Comparison of ENCODE assay signal across 19 cellular contexts in the genomic region with DNA sequence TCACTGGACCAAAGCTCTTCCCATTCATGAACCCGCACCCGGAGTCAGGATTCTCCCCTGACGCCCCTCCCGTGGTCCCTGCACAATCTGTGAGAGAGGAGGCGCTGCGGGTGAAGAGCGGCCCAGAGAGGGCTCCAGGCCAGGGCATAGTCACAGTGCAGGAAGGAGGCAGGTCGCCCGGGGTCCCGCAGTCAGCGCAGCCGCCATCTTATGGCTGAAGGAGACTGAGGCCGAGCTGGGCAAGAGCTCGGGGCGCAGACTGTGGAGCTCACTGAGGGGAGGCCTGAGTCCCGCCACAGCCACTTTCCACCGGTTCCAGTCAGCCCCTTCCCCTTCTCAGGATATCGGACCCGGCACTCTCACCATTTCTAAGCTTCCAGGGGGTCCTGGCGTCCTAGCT. TPM values are rescaled to one million over a fixed set of nuclear protein-coding genes. Genes with fewer than 3 reads are reported as not detected.
A peak's percentile ranks its signal among the peaks of the same experiment; 100 is the strongest.
DNase-seq lines count a peak whose midpoint lies in the region; ATAC-seq, FAIRE-seq and TF ChIP-seq lines count a peak whose summit lies in the region.
"Had no signal": no experiment of that assay in that cellular context is flagged by ENCODE, and none has a peak within 500 bp of the region (broad histone marks: within the 10 kb centered on the region; RNA-seq: fewer than 3 reads in every experiment).

No MANE protein-coding gene starts in this region.

- H3K27ac ChIP-seq in kidney (ENCODE audit: low read depth in 2 of 2, low read length in 2 of 2) (no peak overlapping the region), gastrocnemius medialis (no peak overlapping the region)
- H3K27ac ChIP-seq: BLaER1, left lung, prostate gland had no signal

- no peaks in the 10 kb centered on the region for H3K27me3 ChIP-seq in gastrocnemius medialis
- H3K27me3 ChIP-seq: BLaER1 had no signal

- H3K36me3 ChIP-seq in kidney (ENCODE audit: control insufficient read depth in 1 of 2, insufficient read depth in 2 of 2, low read length in 2 of 2) (no peaks in the 10 kb centered on the region), gastrocnemius medialis (no peaks in the 10 kb centered on the region)
- H3K36me3 ChIP-seq: BLaER1, left lung, prostate gland had no signal

- TF ChIP-seq POLR2A in gastrocnemius medialis (IDR thresholded peaks at IDR 0.05): no peak

- TF ChIP-seq CTCF in kidney (IDR thresholded peaks at IDR 0.05; ENCODE audit: borderline replicate concordance, extremely low read depth, insufficient read depth): no peak
- no peak for TF ChIP-seq CTCF in gastrocnemius medialis (IDR thresholded peaks at IDR 0.05 in 4 of 5, conservative IDR thresholded peaks at IDR 0.05 in 1 of 5)

- H3K4me3 ChIP-seq in kidney (ENCODE audit: low read length in 2 of 2): peak overlapping the region; percentile 35 to 59
- H3K4me3 ChIP-seq in gastrocnemius medialis: peak overlapping the region; percentile 13 to 50 (median 28)
- H3K4me3 ChIP-seq: BLaER1 had no signal

- H3K9me3 ChIP-seq in kidney (ENCODE audit: control insufficient read depth in 1 of 2, low read length in 2 of 2): no peaks in the 10 kb centered on the region
- H3K9me3 ChIP-seq in gastrocnemius medialis: no peaks in the 10 kb centered on the region
- H3K9me3 ChIP-seq: prostate gland had no signal

- no peak for DNase-seq in Right ventricle myocardium inferior (ENCODE audit: missing footprints)
- no peak for DNase-seq in cardiac septum (ENCODE audit: low spot score)
- DNase-seq in kidney: no peak
- DNase-seq in gastrocnemius medialis: no peak
- DNase-seq in NK-92 treated with Interleukin-12 subunit alpha and Interleukin-12 subunit beta, amount 100 ng/mL, for 24 hours (lab: John Stamatoyannopoulos, UW): no peak
- DNase-seq in activated CD4-positive, alpha-beta T cell treated with anti-CD3 and anti-CD28 coated beads, Interleukin-2, amount 50 U/mL, for 4 hours: no peak
- no peak for DNase-seq in GOT3 (lab: John Stamatoyannopoulos, UW)
- DNase-seq: H9; left lung; NCI-H1694; stimulated activated naive CD4-positive, alpha-beta T cell treated with Interleukin-2 at 50 U/mL for 16 hours had no signal

- in situ Hi-C loops in gastrocnemius medialis (cut with MboI; ENCODE audit: low sequenced_read_pairs in 4 of 4): no loop called here

- ATAC-seq in Right ventricle myocardium inferior: peak; percentile 31
- no peak for ATAC-seq in gastrocnemius medialis
- no peak for ATAC-seq in GM18858 (IDR thresholded peaks at IDR 0.05; ENCODE audit: unreplicated experiment)

- no peak overlapping the region for H3K9ac ChIP-seq in kidney (ENCODE audit: low read length in 2 of 2)
- H3K9ac ChIP-seq: BLaER1 had no signal

- H3K4me1 ChIP-seq in kidney (ENCODE audit: control insufficient read depth in 1 of 2, insufficient read depth in 1 of 2, low read depth in 1 of 2, low read length in 2 of 2) (no peaks in the 10 kb centered on the region), gastrocnemius medialis (no peaks in the 10 kb centered on the region)
- H3K4me1 ChIP-seq: BLaER1, left lung, prostate gland had no signal

- intact Hi-C loops in Right ventricle myocardium inferior (cut with DNase I): no loop called here
- intact Hi-C loops in cardiac septum (cut with DNase I): no loop called here
- intact Hi-C loops in kidney (cut with DNase I): no loop called here
- intact Hi-C loops in gastrocnemius medialis (cut with DNase I; ENCODE audit: low total_unique reads): no loop called here

- FAIRE-seq in kidney (lab: Jason Lieb, UNC): no peak
- FAIRE-seq: colon, D721Med, frontal cortex had no signal

RNA-seq across cellular contexts. Expression of a gene that starts 0.3 kb away (rescaled TPM):
- 0.08 TPM for total RNA-seq in Right ventricle myocardium inferior
- total RNA-seq in cardiac septum: 0.11 TPM
- total RNA-seq in kidney: 0.25 TPM
- 0.13 TPM for polyA plus RNA-seq in kidney (ENCODE audit: insufficient read depth, low read depth, low replicate concordance)
- total RNA-seq in gastrocnemius medialis: under 1 TPM in 2 of 4 donors, not detected in 2; 0.03 to 0.05 TPM
- total RNA-seq: A172, H9, myocyte had no signal

RNA-seq across cellular contexts. Expression of a gene that starts 48.4 kb away (rescaled TPM):
- total RNA-seq in Right ventricle myocardium inferior (not detected), cardiac septum (not detected), kidney (not detected), gastrocnemius medialis (not detected)
- not detected for polyA plus RNA-seq in kidney (ENCODE audit: insufficient read depth, low read depth, low replicate concordance)
- total RNA-seq: A172, frontal cortex, H9, left lung, myocyte had no signal
